In the genomic region with DNA sequence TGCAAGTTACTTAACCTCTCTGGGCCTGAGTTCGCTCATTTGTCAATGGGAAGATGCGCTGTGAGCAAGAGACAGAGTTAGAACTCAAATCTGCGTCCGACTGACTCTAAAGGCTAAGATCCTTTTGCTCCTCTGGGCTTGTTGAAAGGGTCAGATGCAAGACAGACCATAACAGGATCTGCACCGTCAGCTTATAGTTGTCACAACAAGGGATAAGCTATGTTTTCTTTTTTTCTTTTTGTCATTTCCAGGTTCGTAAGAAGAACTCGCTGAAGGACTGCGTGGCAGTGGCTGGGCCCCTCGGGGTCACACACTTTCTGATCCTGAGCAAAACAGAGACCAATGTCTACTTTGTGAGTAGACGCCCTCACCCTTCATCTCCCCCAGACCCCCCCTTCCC, we compare ENCODE assay signal across 1 cellular context.
TF ChIP-seq lines count a peak whose summit lies in the region.

No MANE protein-coding gene starts in this region.

TF ChIP-seq in liver, 16 proteins besides CTCF, POLR2A, EP300 and RAD21 (continued from another document):
- TF ChIP-seq, protein P1, sequence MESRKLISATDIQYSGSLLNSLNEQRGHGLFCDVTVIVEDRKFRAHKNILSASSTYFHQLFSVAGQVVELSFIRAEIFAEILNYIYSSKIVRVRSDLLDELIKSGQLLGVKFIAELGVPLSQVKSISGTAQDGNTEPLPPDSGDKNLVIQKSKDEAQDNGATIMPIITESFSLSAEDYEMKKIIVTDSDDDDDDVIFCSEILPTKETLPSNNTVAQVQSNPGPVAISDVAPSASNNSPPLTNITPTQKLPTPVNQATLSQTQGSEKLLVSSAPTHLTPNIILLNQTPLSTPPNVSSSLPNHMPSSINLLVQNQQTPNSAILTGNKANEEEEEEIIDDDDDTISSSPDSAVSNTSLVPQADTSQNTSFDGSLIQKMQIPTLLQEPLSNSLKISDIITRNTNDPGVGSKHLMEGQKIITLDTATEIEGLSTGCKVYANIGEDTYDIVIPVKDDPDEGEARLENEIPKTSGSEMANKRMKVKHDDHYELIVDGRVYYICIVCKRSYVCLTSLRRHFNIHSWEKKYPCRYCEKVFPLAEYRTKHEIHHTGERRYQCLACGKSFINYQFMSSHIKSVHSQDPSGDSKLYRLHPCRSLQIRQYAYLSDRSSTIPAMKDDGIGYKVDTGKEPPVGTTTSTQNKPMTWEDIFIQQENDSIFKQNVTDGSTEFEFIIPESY (IDR thresholded peaks at IDR 0.05): no peak
- TF ChIP-seq FOXA2 (IDR thresholded peaks at IDR 0.05) (no peak), NR2F2 (IDR thresholded peaks at IDR 0.05) (no peak), FOXA1 (IDR thresholded peaks at IDR 0.05) (no peak), RXRA (IDR thresholded peaks at IDR 0.05) (no peak), GABPA (IDR thresholded peaks at IDR 0.05 in 1 of 2, conservative IDR thresholded peaks at IDR 0.05 in 1 of 2) (no peak), YY1 (IDR thresholded peaks at IDR 0.05) (no peak), TAF1 (conservative IDR thresholded peaks at IDR 0.05) (no peak)
- TF ChIP-seq, protein P2, sequence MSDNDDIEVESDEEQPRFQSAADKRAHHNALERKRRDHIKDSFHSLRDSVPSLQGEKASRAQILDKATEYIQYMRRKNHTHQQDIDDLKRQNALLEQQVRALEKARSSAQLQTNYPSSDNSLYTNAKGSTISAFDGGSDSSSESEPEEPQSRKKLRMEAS (IDR thresholded peaks at IDR 0.05): no peak
